ENCODE assay signal across 11 cellular contexts in the genomic region with DNA sequence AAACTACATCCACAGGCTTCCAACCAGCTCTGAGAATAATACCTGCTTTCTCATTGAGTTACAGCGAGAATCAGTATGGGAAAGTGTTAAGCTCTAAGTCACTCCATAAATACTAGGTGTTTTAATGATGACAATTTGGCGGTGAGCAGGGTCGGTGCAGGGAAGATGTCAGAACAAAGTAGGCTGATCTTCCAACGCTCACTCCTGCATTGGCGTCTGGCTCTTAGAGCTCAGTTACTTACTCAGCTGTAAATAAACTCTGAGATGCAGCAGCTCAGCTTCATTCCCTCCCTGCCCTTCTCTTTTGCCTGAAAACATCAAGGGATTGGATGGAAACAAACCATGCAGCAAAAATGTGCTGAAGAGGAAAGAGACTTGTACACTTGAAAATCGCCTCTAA.
DNase-seq lines count a peak whose midpoint lies in the region; TF ChIP-seq lines count a peak whose summit lies in the region.
"Had no signal": no experiment of that assay in that cellular context is flagged by ENCODE, and none has a peak within 500 bp of the region (broad histone marks: within the 10 kb centered on the region; RNA-seq: fewer than 3 reads in every experiment).

No MANE protein-coding gene starts in this region.

- H3F3A ChIP-seq in GM23248 (ENCODE audit: insufficient read depth), result 0 out of 2 replicates have a peak, but pooled peaks cover 4% of the 10 kb centered on the region

- H3K27ac ChIP-seq in GM23248 (no peak overlapping the region), RWPE1 (peak overlapping the region; percentile 77; the same call in 1 of the 2 replicates), substantia nigra (ENCODE audit: low read depth, low read length, poor library complexity, severe bottlenecking) (no peak overlapping the region)
- H3K27ac ChIP-seq: KMS-11 had no signal

- peak overlapping the region; percentile 42; the same call in 1 of the 2 replicates for H2AFZ ChIP-seq in GM23248

- no peaks in the 10 kb centered on the region for H3K36me3 ChIP-seq in GM23248 (ENCODE audit: low read depth)

- CTCF ChIA-PET in RWPE1 (lab: Yijun Ruan, JAX), result interaction anchor here (0.5 to 0.6 kb wide), 4 partner anchors 90 to 1144 kb away, joined by 3 to 4 read pairs (median 3); no protein-coding TSS in a partner anchor

- TF ChIP-seq CTCF in RWPE1 (conservative IDR thresholded peaks at IDR 0.05; ENCODE audit: low read depth), result no peak
- TF ChIP-seq CTCF in epithelial cell of esophagus (IDR thresholded peaks at IDR 0.05; ENCODE audit: insufficient read depth, low read depth, low read length, missing control alignments), result no peak

- H3K9ac ChIP-seq in GM23248, result no peak overlapping the region
- H3K9ac ChIP-seq: KMS-11 had no signal

- no peak overlapping the region for H3K4me2 ChIP-seq in GM23248 (ENCODE audit: unreplicated experiment)
- H3K4me2 ChIP-seq: KMS-11 had no signal

- peaks cover 17% of the 10 kb centered on the region; the same call in 1 of the 2 replicates for H3K27me3 ChIP-seq in GM23248 (replicated peaks; ENCODE audit: insufficient read depth)

- H4K20me1 ChIP-seq in GM23248 (ENCODE audit: insufficient read depth), result no peaks in the 10 kb centered on the region

- H3K4me1 ChIP-seq in GM23248 (ENCODE audit: insufficient read depth), result peaks cover 21% of the 10 kb centered on the region

- no peaks in the 10 kb centered on the region for H3K79me2 ChIP-seq in GM23248 (ENCODE audit: insufficient read depth)

- no peaks in the 10 kb centered on the region for H3K9me3 ChIP-seq in GM23248 (ENCODE audit: low read depth)

- no peaks in the 10 kb centered on the region for H3K9me2 ChIP-seq in GM23248 (ENCODE audit: insufficient read depth)

- H3K4me3 ChIP-seq in GM23248, result no peak overlapping the region
- no peak overlapping the region for H3K4me3 ChIP-seq in epithelial cell of esophagus (ENCODE audit: low read length)

- POLR2A ChIA-PET in RWPE1 (lab: Yijun Ruan, JAX; ENCODE audit: low non-redundant PET), result no interaction called here

- in situ Hi-C loops in GM23248 (cut with MboI), result loop anchor here (25.0 kb wide), 1 partner anchor 917 kb away; no protein-coding TSS in a partner anchor

- WGBS in GM23248 (ENCODE audit: low coverage in 1 of 2, low lambda C conversion rate in 2 of 2, missing lambda C conversion rate in 2 of 2), 2 experiments, result 40 to 42% methylated on average over 6 of the region's 6 CpGs

- DNase-seq in GM23248 (peak; percentile 16), RWPE1 (ENCODE audit: low spot score) (no peak), epithelial cell of esophagus (ENCODE audit: low read depth) (peak; percentile 26), occipital lobe (lab: John Stamatoyannopoulos, UW) (peak; percentile 17), EL (no peak), NCI-H748 treated with DMSO at 0.1 percent for 48 hours (lab: John Stamatoyannopoulos, UW) (no peak), substantia nigra (lab: John Stamatoyannopoulos, UW) (no peak), OCI-M1 (lab: John Stamatoyannopoulos, UW) (no peak)
- DNase-seq: activated naive CD8-positive, alpha-beta T cell treated with anti-CD3 and anti-CD28 coated beads for 36 hours; naive thymus-derived CD8-positive, alpha-beta T cell had no signal

Comparison
In these comparisons a context has a peak if more than half of its experiments do, and no peak if none do; other contexts are left out.
1. DNase-seq: peak in GM23248 (single experiment), epithelial cell of esophagus (single experiment) and occipital lobe (single experiment); none in RWPE1 (single experiment), EL (single experiment), NCI-H748 treated with DMSO at 0.1 percent for 48 hours (single experiment), substantia nigra (0 of 49) and OCI-M1 (single experiment).